Comparison of ENCODE assay signal across 8 cellular contexts in the genomic region with DNA sequence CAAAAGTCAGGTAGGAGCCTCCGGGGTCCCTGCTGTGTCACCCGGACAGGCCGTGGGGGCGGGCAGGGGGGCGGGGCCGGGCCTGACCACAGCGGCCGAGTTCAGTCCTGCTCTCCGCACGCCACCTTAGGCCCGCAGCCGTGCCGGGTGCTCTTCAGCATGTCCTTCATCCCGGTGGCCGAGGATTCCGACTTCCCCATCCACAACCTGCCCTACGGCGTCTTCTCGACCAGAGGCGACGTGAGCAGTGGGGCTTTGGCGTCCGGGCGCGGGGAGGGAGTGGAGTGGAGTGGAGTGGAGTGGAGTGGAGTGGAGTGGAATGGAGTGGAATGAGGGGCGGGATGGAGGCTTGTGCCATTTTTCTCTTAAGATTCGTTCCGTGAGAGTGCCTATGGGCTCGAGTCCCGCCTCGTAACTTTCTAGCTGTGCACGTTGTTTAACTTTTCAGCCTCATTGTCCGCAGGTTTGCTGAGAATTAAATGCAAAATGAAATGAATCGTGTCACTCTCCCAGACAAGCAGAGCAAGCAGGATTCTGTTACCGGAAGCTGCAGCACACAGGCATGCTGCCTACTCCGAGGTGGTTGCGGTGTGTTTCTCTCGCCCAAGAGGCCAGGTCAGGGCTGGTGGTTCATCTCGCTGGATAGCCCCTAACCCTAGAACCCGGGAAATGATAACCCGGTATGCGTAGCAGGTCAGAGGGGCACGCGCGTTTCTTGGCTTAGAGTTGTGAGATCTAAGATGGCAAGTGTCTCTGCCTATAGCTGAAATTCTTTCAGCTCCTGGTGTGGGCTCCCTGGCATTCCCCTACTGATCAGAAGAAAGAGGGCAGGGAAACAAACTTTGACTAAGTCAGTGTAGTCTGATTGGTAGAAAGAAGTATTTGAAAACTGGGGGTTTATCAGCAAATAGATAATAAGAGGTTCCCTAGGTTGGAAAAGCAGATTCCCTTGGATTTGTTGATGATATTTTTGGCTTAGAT. TPM values are rescaled to one million over a fixed set of nuclear protein-coding genes. Genes with fewer than 3 reads are reported as not detected.
DNase-seq lines count a peak whose midpoint lies in the region; ATAC-seq, FAIRE-seq and TF ChIP-seq lines count a peak whose summit lies in the region.

A gene (plus strand): TSS at position 104 of the 981 bp plus-strand sequence. CDS start 56 bp downstream, at position 160.

- H3K27ac Mint-ChIP-seq in activated naive CD8-positive, alpha-beta T cell treated with anti-CD3 and anti-CD28 coated beads for 36 hours: peak within 1 kb of the TSS; percentile 91
- peak within 1 kb of the TSS; percentile 73 for H3K27ac Mint-ChIP-seq in progenitor cell of endocrine pancreas

- no peaks in the 10 kb centered on the region for H3K27me3 Mint-ChIP-seq in activated naive CD8-positive, alpha-beta T cell treated with anti-CD3 and anti-CD28 coated beads for 36 hours
- H3K27me3 Mint-ChIP-seq in progenitor cell of endocrine pancreas: peaks cover 23% of the 10 kb centered on the region

- peak within 1 kb of the TSS; percentile 82 for H3K4me3 ChIP-seq in AG10803 (ENCODE audit: low read length)

- TF ChIP-seq CTCF in AG10803 (conservative IDR thresholded peaks at IDR 0.05; ENCODE audit: low read length) (no peak), progenitor cell of endocrine pancreas (IDR thresholded peaks at IDR 0.05; ENCODE audit: unreplicated experiment) (no peak)

- DNase-seq in AG10803 (ENCODE audit: low read depth): peak; percentile 60
- DNase-seq in RCC 7860 (ENCODE audit: low spot score): peak; percentile 19
- peak; percentile 51 for DNase-seq in activated naive CD8-positive, alpha-beta T cell treated with anti-CD3 and anti-CD28 coated beads for 36 hours
- DNase-seq in left cardiac atrium: no peak
- DNase-seq in progenitor cell of endocrine pancreas (ENCODE audit: low spot score, unreplicated experiment): no peak

- intact Hi-C loops in left cardiac atrium (cut with DNase I): loop anchor here in 1 of 2 donors (5.0 to 10.0 kb wide), 2 partner anchors 96 to 228 kb away; a partner anchor contains a TSS

- no peaks in the 10 kb centered on the region for H3K9me3 Mint-ChIP-seq in activated naive CD8-positive, alpha-beta T cell treated with anti-CD3 and anti-CD28 coated beads for 36 hours
- H3K9me3 Mint-ChIP-seq in progenitor cell of endocrine pancreas (ENCODE audit: low read depth): no peaks in the 10 kb centered on the region

- peaks cover 16% of the 10 kb centered on the region for H3K36me3 Mint-ChIP-seq in activated naive CD8-positive, alpha-beta T cell treated with anti-CD3 and anti-CD28 coated beads for 36 hours
- H3K36me3 Mint-ChIP-seq in progenitor cell of endocrine pancreas (ENCODE audit: insufficient read depth): no peaks in the 10 kb centered on the region

- peak within 1 kb of the TSS; percentile 92 for H3K4me3 Mint-ChIP-seq in activated naive CD8-positive, alpha-beta T cell treated with anti-CD3 and anti-CD28 coated beads for 36 hours
- peak within 1 kb of the TSS; percentile 88 for H3K4me3 Mint-ChIP-seq in progenitor cell of endocrine pancreas (ENCODE audit: low read depth)

- in situ Hi-C loops in GM18951 (cut with MboI; ENCODE audit: low sequenced_read_pairs, unreplicated experiment): loop anchor here (25.0 kb wide), 1 partner anchor 266 kb away; a partner anchor contains a TSS

- peak; percentile 32 for TF ChIP-seq POLR2A in GM18951 (IDR thresholded peaks at IDR 0.05; ENCODE audit: extremely low read depth, insufficient read depth, insufficient read length)

- peaks cover 26% of the 10 kb centered on the region for H3K4me1 Mint-ChIP-seq in activated naive CD8-positive, alpha-beta T cell treated with anti-CD3 and anti-CD28 coated beads for 36 hours
- H3K4me1 Mint-ChIP-seq in progenitor cell of endocrine pancreas (ENCODE audit: low read depth): peaks cover 6% of the 10 kb centered on the region

- FAIRE-seq in RCC 7860 (lab: Jason Lieb, UNC): no peak

- peak; percentile 29 for ATAC-seq in HG03108 (IDR thresholded peaks at IDR 0.05; ENCODE audit: unreplicated experiment)
- ATAC-seq in left cardiac atrium: peak; percentile 64 to 87
- no peak for ATAC-seq in GM18519 (IDR thresholded peaks at IDR 0.05; ENCODE audit: low FRiP score, unreplicated experiment)

RNA-seq across cellular contexts. Expression of the gene that starts here (rescaled TPM):
- 10 to 100 TPM; 45.0 to 49.0 TPM for total RNA-seq in activated naive CD8-positive, alpha-beta T cell treated with anti-CD3 and anti-CD28 coated beads for 36 hours
- total RNA-seq in left cardiac atrium (10 to 100 TPM; 41.0 to 46.7 TPM), progenitor cell of endocrine pancreas (18.2 and 18.4 TPM in 2 replicates)

Comparison
In these comparisons a context has a peak if more than half of its experiments do, and no peak if none do; other contexts are left out.
1. DNase-seq: peak in AG10803 (single experiment), RCC 7860 (single experiment) and activated naive CD8-positive, alpha-beta T cell treated with anti-CD3 and anti-CD28 coated beads for 36 hours (single experiment); none in left cardiac atrium (single experiment) and progenitor cell of endocrine pancreas (single experiment).